ENCODE assay signal across 1 cellular context in genomic region chr7:75842836-75843446, GRCh38.
A peak's percentile ranks its signal among the peaks of the same experiment; 100 is the strongest.
TF ChIP-seq lines count a peak whose summit lies in the region.

No MANE protein-coding gene starts in this region.

TF ChIP-seq in A549, 52 proteins besides CTCF, POLR2A, EP300 and RAD21 (continued from another document):
- TF ChIP-seq JUNB (IDR thresholded peaks at IDR 0.05) (peak; percentile 67), CBX2 (IDR thresholded peaks at IDR 0.05; ENCODE audit: borderline replicate concordance, low read depth) (no peak)
TF ChIP-seq in A549: peak in this region for 7.
